In the genomic region with DNA sequence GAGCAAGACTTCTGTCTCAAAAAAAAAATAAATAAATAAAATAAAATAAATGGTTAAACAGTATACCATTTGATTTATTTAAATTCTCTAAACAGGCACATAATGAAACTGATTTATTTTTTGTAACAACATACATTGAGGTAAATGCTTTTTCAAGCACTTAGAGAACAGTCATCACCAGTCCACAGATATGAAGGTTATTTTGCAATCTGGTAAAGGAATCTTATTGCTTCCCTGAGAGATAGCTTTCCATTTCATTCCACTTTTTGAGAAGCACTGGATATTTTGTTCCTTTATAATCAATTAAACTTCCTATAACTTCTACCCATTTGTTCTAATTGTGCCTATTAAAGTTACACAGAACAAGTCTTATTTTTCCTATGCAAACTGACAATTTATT, we compare ENCODE assay signal across 12 cellular contexts.
"Had no signal": no experiment of that assay in that cellular context is flagged by ENCODE, and none has a peak within 500 bp of the region (broad histone marks: within the 10 kb centered on the region; RNA-seq: fewer than 3 reads in every experiment).

No MANE protein-coding gene starts in this region.

- H3K4me3 ChIP-seq: hepatocyte, lung, neural progenitor cell, pancreas had no signal

- H3K4me1 ChIP-seq: pancreas had no signal

- H3K27me3 Mint-ChIP-seq: activated naive CD8-positive, alpha-beta T cell treated with anti-CD3 and anti-CD28 coated beads, Interleukin-2, amount 10 ng/mL, durations not matched to agents 7 days and 5 days; stimulated activated naive CD8-positive, alpha-beta T cell treated with anti-CD3 and anti-CD28 coated beads, Interleukin-15, amount 100 ng/mL, for 72 hours; type B pancreatic cell had no signal

- DNase-seq: activated gamma-delta T cell treated with Interleukin-2 at 50 U/mL for 16 hours; activated naive CD8-positive, alpha-beta T cell treated with anti-CD3 and anti-CD28 coated beads, Interleukin-2, amount 10 ng/mL, durations not matched to agents 7 days and 5 days; activated T-cell treated with anti-CD3 and anti-CD28 coated beads, Interleukin-2, amount 50 U/mL, for 48 hours; aorta; islet precursor cell; midbrain; pancreas; stimulated activated naive CD8-positive, alpha-beta T cell treated with anti-CD3 and anti-CD28 coated beads, Interleukin-15, amount 100 ng/mL, for 72 hours had no signal

- H3K4me3 Mint-ChIP-seq: activated naive CD8-positive, alpha-beta T cell treated with anti-CD3 and anti-CD28 coated beads, Interleukin-2, amount 10 ng/mL, durations not matched to agents 7 days and 5 days; neural progenitor cell; stimulated activated naive CD8-positive, alpha-beta T cell treated with anti-CD3 and anti-CD28 coated beads, Interleukin-15, amount 100 ng/mL, for 72 hours; type B pancreatic cell had no signal

- H3K9me3 Mint-ChIP-seq: activated naive CD8-positive, alpha-beta T cell treated with anti-CD3 and anti-CD28 coated beads, Interleukin-2, amount 10 ng/mL, durations not matched to agents 7 days and 5 days; neural progenitor cell; stimulated activated naive CD8-positive, alpha-beta T cell treated with anti-CD3 and anti-CD28 coated beads, Interleukin-15, amount 100 ng/mL, for 72 hours; type B pancreatic cell had no signal

- H2AFZ ChIP-seq: hepatocyte, neural progenitor cell had no signal

- H3K9ac ChIP-seq: neural progenitor cell had no signal

- H3K9me3 ChIP-seq: pancreas had no signal

- H3K27me3 ChIP-seq: hepatocyte, neural progenitor cell, pancreas had no signal

- FAIRE-seq: pancreas had no signal

- H3K27ac ChIP-seq: hepatocyte, neural progenitor cell, pancreas had no signal

- H3K4me2 ChIP-seq: hepatocyte, neural progenitor cell had no signal

- H3K27ac Mint-ChIP-seq: activated naive CD8-positive, alpha-beta T cell treated with anti-CD3 and anti-CD28 coated beads, Interleukin-2, amount 10 ng/mL, durations not matched to agents 7 days and 5 days; neural progenitor cell; stimulated activated naive CD8-positive, alpha-beta T cell treated with anti-CD3 and anti-CD28 coated beads, Interleukin-15, amount 100 ng/mL, for 72 hours; type B pancreatic cell had no signal

- H3K36me3 ChIP-seq: pancreas had no signal
